In the genomic region with DNA sequence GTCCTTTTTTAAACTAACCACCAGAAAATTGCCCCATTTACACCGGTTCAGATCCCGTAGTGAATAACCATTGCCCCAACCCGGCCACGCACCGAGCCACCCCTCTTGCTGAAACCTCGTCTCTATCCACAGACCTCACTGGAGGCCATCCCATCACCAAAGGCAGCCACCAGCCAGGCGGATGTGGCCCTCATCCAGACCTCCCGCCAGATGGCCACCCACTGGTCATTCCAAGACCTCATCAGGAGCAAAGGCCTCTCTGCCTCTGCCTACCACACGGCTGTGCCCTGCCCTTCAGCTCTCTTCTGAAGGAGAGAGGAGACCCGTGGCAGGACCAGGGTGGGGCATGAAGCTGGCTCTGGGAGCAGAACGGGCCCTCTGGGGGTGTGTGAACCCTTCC, we compare ENCODE assay signal across 23 cellular contexts. TPM values are rescaled to one million over a fixed set of nuclear protein-coding genes. Genes with fewer than 3 reads are reported as not detected.
DNase-seq lines count a peak whose midpoint lies in the region; ATAC-seq, FAIRE-seq and TF ChIP-seq lines count a peak whose summit lies in the region.
"Had no signal": no experiment of that assay in that cellular context is flagged by ENCODE, and none has a peak within 500 bp of the region (broad histone marks: within the 10 kb centered on the region; RNA-seq: fewer than 3 reads in every experiment).

No MANE protein-coding gene starts in this region.

- ATAC-seq in GM19324 (IDR thresholded peaks at IDR 0.05; ENCODE audit: low FRiP score, unreplicated experiment): no peak

- H3K36me3 Mint-ChIP-seq in Caco-2 (ENCODE audit: insufficient read depth, unreplicated experiment): peaks cover 4% of the 10 kb centered on the region
- H3K36me3 Mint-ChIP-seq in brain: peaks cover 3% of the 10 kb centered on the region
- no peaks in the 10 kb centered on the region for H3K36me3 Mint-ChIP-seq in progenitor cell of endocrine pancreas (ENCODE audit: insufficient read depth)
- H3K36me3 Mint-ChIP-seq: CD14-positive monocyte; CD4-positive, alpha-beta memory T cell had no signal

- H3K4me3 Mint-ChIP-seq in Caco-2 (ENCODE audit: unreplicated experiment) (no peak overlapping the region), brain (no peak overlapping the region), progenitor cell of endocrine pancreas (ENCODE audit: low read depth) (no peak overlapping the region)
- H3K4me3 Mint-ChIP-seq: CD14-positive monocyte; CD4-positive, alpha-beta memory T cell; IgD-negative memory B cell had no signal

- POLR2A ChIA-PET in Caco-2 (lab: Charles Lee) (no interaction called here), RWPE1 (lab: Yijun Ruan, JAX; ENCODE audit: low non-redundant PET) (no interaction called here)

- H3K9me3 Mint-ChIP-seq in Caco-2 (ENCODE audit: unreplicated experiment): peaks cover 12% of the 10 kb centered on the region
- H3K9me3 Mint-ChIP-seq in brain: peaks cover 2 to 11% (median 8%) of the 10 kb centered on the region in 5 experiments
- peaks cover 3% of the 10 kb centered on the region for H3K9me3 Mint-ChIP-seq in progenitor cell of endocrine pancreas (ENCODE audit: low read depth)

- H3K27me3 ChIP-seq in Caco-2 (replicated peaks; ENCODE audit: control insufficient read depth, insufficient read depth, low read length): no peaks in the 10 kb centered on the region
- H3K27me3 ChIP-seq: BLaER1 had no signal

- H3K9ac ChIP-seq in kidney (ENCODE audit: low read length in 2 of 2): no peak overlapping the region
- H3K9ac ChIP-seq: BLaER1, GM23248 had no signal

- CTCF ChIA-PET in Caco-2 (lab: Charles Lee): interaction anchor here (2.8 kb wide), 1 partner anchor 15 kb away, joined by 22 read pairs; no protein-coding TSS in a partner anchor
- CTCF ChIA-PET in RWPE1 (lab: Yijun Ruan, JAX): interaction anchor here (1.2 kb wide), 1 partner anchor 14 kb away, joined by 3 read pairs; no protein-coding TSS in a partner anchor

- H3K4me1 Mint-ChIP-seq in Caco-2 (ENCODE audit: low read depth, unreplicated experiment) (peaks cover 14% of the 10 kb centered on the region), brain (peaks cover 48% of the 10 kb centered on the region), progenitor cell of endocrine pancreas (ENCODE audit: low read depth) (peaks cover 32% of the 10 kb centered on the region)
- H3K4me1 Mint-ChIP-seq: CD14-positive monocyte; CD4-positive, alpha-beta memory T cell; IgD-negative memory B cell had no signal

- H3K4me1 ChIP-seq in Caco-2 (peaks cover 25% of the 10 kb centered on the region), kidney (ENCODE audit: control insufficient read depth in 1 of 2, insufficient read depth in 1 of 2, low read depth in 1 of 2, low read length in 2 of 2) (no peaks in the 10 kb centered on the region)
- H3K4me1 ChIP-seq: BLaER1, HAP-1 had no signal

- no peaks in the 10 kb centered on the region for H3K36me3 ChIP-seq in Caco-2 (ENCODE audit: control insufficient read depth, insufficient read depth, low read length)
- no peaks in the 10 kb centered on the region for H3K36me3 ChIP-seq in kidney (ENCODE audit: control insufficient read depth in 1 of 2, insufficient read depth in 2 of 2, low read length in 2 of 2)
- H3K36me3 ChIP-seq: BLaER1, HAP-1 had no signal

- DNase-seq in Caco-2 (no peak), kidney (peak; percentile 46), progenitor cell of endocrine pancreas (ENCODE audit: low spot score, unreplicated experiment) (no peak), RWPE1 (ENCODE audit: low spot score) (no peak), cerebellum (ENCODE audit: low spot score) (no peak)
- DNase-seq in stimulated activated CD4-positive, alpha-beta T cell treated with anti-CD3 and anti-CD28 coated beads, Interleukin-1b, Interleukin-23, amount 100 ng/mL, for 48 hours: no peak
- DNase-seq: 8988T; CD4-positive, alpha-beta memory T cell; DMS 273 treated with DMSO at 0.1 percent for 48 hours; GM23248; KBM-7 had no signal

- no peak overlapping the region for H3K27ac ChIP-seq in kidney (ENCODE audit: low read depth in 2 of 2, low read length in 2 of 2)
- H3K27ac ChIP-seq in RWPE1: no peak overlapping the region
- H3K27ac ChIP-seq: BLaER1, GM23248, HL-60 had no signal

- intact Hi-C loops in Caco-2 (cut with micrococcal nuclease; ENCODE audit: unreplicated experiment) (no loop called here), kidney (cut with DNase I) (no loop called here)

- no TSS peak for BruUV-seq in Caco-2 (replicated peaks; lab: Mats Ljungman, UMichigan)

- H3K27me3 Mint-ChIP-seq in Caco-2 (ENCODE audit: insufficient read depth, unreplicated experiment) (no peaks in the 10 kb centered on the region), brain (peaks cover 20% of the 10 kb centered on the region), progenitor cell of endocrine pancreas (no peaks in the 10 kb centered on the region)

- H3K9me3 ChIP-seq in Caco-2 (no peaks in the 10 kb centered on the region), kidney (ENCODE audit: control insufficient read depth in 1 of 2, low read length in 2 of 2) (no peaks in the 10 kb centered on the region)
- H3K9me3 ChIP-seq: HAP-1 had no signal

- no peak for TF ChIP-seq CTCF in Caco-2 (IDR thresholded peaks at IDR 0.05; ENCODE audit: insufficient read depth in 1 of 2, low read depth in 1 of 2, low read length in 1 of 2, severe bottlenecking in 1 of 2, unreplicated experiment in 1 of 2)
- TF ChIP-seq CTCF in brain (conservative IDR thresholded peaks at IDR 0.05): no peak
- TF ChIP-seq CTCF in kidney (IDR thresholded peaks at IDR 0.05; ENCODE audit: borderline replicate concordance, extremely low read depth, insufficient read depth): no peak
- TF ChIP-seq CTCF in progenitor cell of endocrine pancreas (IDR thresholded peaks at IDR 0.05; ENCODE audit: unreplicated experiment): no peak
- no peak for TF ChIP-seq CTCF in RWPE1 (conservative IDR thresholded peaks at IDR 0.05; ENCODE audit: low read depth)

- H3K27ac Mint-ChIP-seq in Caco-2 (ENCODE audit: unreplicated experiment) (peak overlapping the region; percentile 92), brain (peak overlapping the region in 3 of 5 experiments; percentile 54 to 72 (median 61)), progenitor cell of endocrine pancreas (peak overlapping the region; percentile 96)
- H3K27ac Mint-ChIP-seq: CD14-positive monocyte, IgD-negative memory B cell had no signal

- H3K4me3 ChIP-seq in Caco-2 (ENCODE audit: low read depth, low read length) (no peak overlapping the region), kidney (ENCODE audit: low read length in 2 of 2) (no peak overlapping the region)
- H3K4me3 ChIP-seq: BLaER1, GM23248, HAP-1 had no signal

- no peak for FAIRE-seq in kidney (lab: Jason Lieb, UNC)
- FAIRE-seq: G401.6, GM12892, GM19239 had no signal

RNA-seq across cellular contexts. Expression of gene CDH5, which starts 38.2 kb away (rescaled TPM):
- total RNA-seq in Caco-2 (2022): 0.25 and 0.26 TPM in 2 replicates
- polyA plus RNA-seq in brain (ENCODE audit: insufficient read depth, low read depth, low replicate concordance): 16.9 TPM
- total RNA-seq in kidney: 41.3 TPM
- polyA plus RNA-seq in kidney (ENCODE audit: insufficient read depth, low read depth, low replicate concordance): 13.9 TPM
- 0.36 TPM in 1 of 2 replicates, not detected in the other for total RNA-seq in progenitor cell of endocrine pancreas
- 13.4 TPM for total RNA-seq in cerebellum
- total RNA-seq: CD4-positive, alpha-beta memory T cell; GM23248; H4 had no signal
- polyA plus RNA-seq: AG04450; CD4-positive, alpha-beta memory T cell; GM23248; IgD-negative memory B cell had no signal

Comparison
In these comparisons a context has a peak if more than half of its experiments do, and no peak if none do; other contexts are left out.
1. RNA of gene CDH5, which starts 38.2 kb away (total RNA-seq): 41.3 TPM in kidney (single experiment) and 13.4 TPM in cerebellum (single experiment); 0.36 TPM in progenitor cell of endocrine pancreas and 0.25 to 0.26 TPM in Caco-2; every median in the first group is over 10 times any median in the second.
2. Peak in every context shown above with its lines, with median percentiles within 50 percentile points of each other: H3K27ac Mint-ChIP-seq.